In genomic region chr15:90716976-90717821, GRCh38 we compare ENCODE assay signal across 8 cellular contexts. TPM values are rescaled to one million over a fixed set of nuclear protein-coding genes. Genes with fewer than 3 reads are reported as not detected.
A peak's percentile ranks its signal among the peaks of the same experiment; 100 is the strongest.
DNase-seq lines count a peak whose midpoint lies in the region; ATAC-seq and TF ChIP-seq lines count a peak whose summit lies in the region.

Gene BLM, plus strand, starts transcription at chr15:90717346. Its CDS starts 30,047 bp downstream, at chr15:90747393.

- H3K4me3 ChIP-seq in left lung, result peak within 1 kb of the TSS; percentile 62 to 66

- peak; percentile 97 for ATAC-seq in GM19372 (IDR thresholded peaks at IDR 0.05; ENCODE audit: low read depth, unreplicated experiment)
- ATAC-seq in HG03558 (IDR thresholded peaks at IDR 0.05; ENCODE audit: extremely low read depth, unreplicated experiment), result peak; percentile 97
- peak; percentile 100 for ATAC-seq in left lung

- H3K4me1 ChIP-seq in left lung, result peaks cover 5 to 21% of the 10 kb centered on the region in 2 donors

- peak within 1 kb of the TSS; percentile 92 to 97 for H3K27ac ChIP-seq in left lung

- DNase-seq in CD1c-positive myeloid dendritic cell (ENCODE audit: extremely low spot score) (peak; percentile 98), NCI-H748 treated with DMSO at 0.1 percent for 48 hours (lab: John Stamatoyannopoulos, UW) (peak; percentile 86), dermis blood vessel endothelial cell (peak; percentile 98), left lung (peak; percentile 96 to 97)
- peak; percentile 83 to 93 for DNase-seq in activated CD4-positive, alpha-beta T cell treated with anti-CD3 and anti-CD28 coated beads, Interleukin-2, amount 50 U/mL, for 24 hours (ENCODE audit: low read depth in 1 of 2, low spot score in 1 of 2)
- peak; percentile 86 to 89 for DNase-seq in stimulated activated CD4-positive, alpha-beta T cell treated with anti-CD3 and anti-CD28 coated beads, Interleukin-2, amount 100 ng/mL, for 48 hours

- no peaks in the 10 kb centered on the region for H3K36me3 ChIP-seq in left lung

- intact Hi-C loops in left lung (cut with DNase I), result no loop called here

- H3K27me3 ChIP-seq in left lung, result no peaks in the 10 kb centered on the region

- TF ChIP-seq CTCF in left lung (IDR thresholded peaks at IDR 0.05), result peak; percentile 27 to 72

- H3K9me3 ChIP-seq in left lung, result no peaks in the 10 kb centered on the region

RNA-seq across cellular contexts. Expression of gene BLM, which starts in this region (rescaled TPM):
- total RNA-seq in dermis blood vessel endothelial cell, result 4.1 and 8.7 TPM in 2 replicates
- 1 to 10 TPM; 3.7 to 4.4 TPM for total RNA-seq in left lung

Comparison
In these comparisons a context has a peak if more than half of its experiments do, and no peak if none do; other contexts are left out.
1. Peak in every context shown above with its lines: DNase-seq, ATAC-seq, H3K4me3 ChIP-seq and H3K27ac ChIP-seq.